1 cellular context compared by ENCODE assay signal in genomic region chr22:49970528-49971231, GRCh38.
TF ChIP-seq lines count a peak whose summit lies in the region.

No MANE protein-coding gene starts in this region.

TF ChIP-seq in K562, 482 proteins besides CTCF, POLR2A, EP300 and RAD21 (continued from another document and continues in another):
- TF ChIP-seq CUX1 (CRISPR knock-in tag; IDR thresholded peaks at IDR 0.05) (no peak), SREBF2 (CRISPR knock-in tag; IDR thresholded peaks at IDR 0.05) (no peak), NEUROD1 (IDR thresholded peaks at IDR 0.05; ENCODE audit: borderline replicate concordance, low read depth, low read length, partially characterized antibody) (peak; percentile 57), ATF1 (CRISPR knock-in tag; IDR thresholded peaks at IDR 0.05) (no peak; the same call in 1 of the 2 replicates), ATF1 (tag; IDR thresholded peaks at IDR 0.05) (peak; percentile 96), EGR1 (conservative IDR thresholded peaks at IDR 0.05) (peak; percentile 65), FOXP1 (CRISPR knock-in tag; IDR thresholded peaks at IDR 0.05) (no peak), ZNF583 (CRISPR knock-in tag; IDR thresholded peaks at IDR 0.05) (no peak), FOXM1 (IDR thresholded peaks at IDR 0.05; ENCODE audit: low read depth) (no peak), FOXM1 (CRISPR knock-in tag; IDR thresholded peaks at IDR 0.05; ENCODE audit: low read depth) (no peak), TARDBP (IDR thresholded peaks at IDR 0.05) (no peak), NR2C1 (IDR thresholded peaks at IDR 0.05) (0 out of 2 replicates have a peak, but pooled peaks have one; percentile 21), NR2C1 (tag; IDR thresholded peaks at IDR 0.05) (no peak), PPARD (CRISPR knock-in tag; IDR thresholded peaks at IDR 0.05) (no peak), BRD4 (IDR thresholded peaks at IDR 0.05) (no peak), HNRNPLL (IDR thresholded peaks at IDR 0.05; ENCODE audit: low read depth, low read length, poor library complexity, severe bottlenecking) (no peak), CBX2 (IDR thresholded peaks at IDR 0.05; ENCODE audit: insufficient read depth, low read length, poor library complexity, severe bottlenecking) (no peak), PHB2 (IDR thresholded peaks at IDR 0.05; ENCODE audit: low read depth) (no peak), TAF1 (IDR thresholded peaks at IDR 0.05; ENCODE audit: control insufficient read depth, extremely low read depth, insufficient read depth, low read length, severe bottlenecking) (peak; percentile 40), ZNF436 (CRISPR knock-in tag; IDR thresholded peaks at IDR 0.05) (no peak), TSC22D4 (tag; IDR thresholded peaks at IDR 0.05) (no peak), EP400 (IDR thresholded peaks at IDR 0.05) (peak; percentile 92), CCAR2 (IDR thresholded peaks at IDR 0.05; ENCODE audit: low read depth, low read length) (no peak), FOSL1 (tag; conservative IDR thresholded peaks at IDR 0.05) (peak; percentile 99), ZNF518B (CRISPR knock-in tag; IDR thresholded peaks at IDR 0.05) (no peak), KDM2B (CRISPR knock-in tag; IDR thresholded peaks at IDR 0.05) (no peak), ZKSCAN8 (CRISPR knock-in tag; IDR thresholded peaks at IDR 0.05) (no peak), ZBTB26 (CRISPR knock-in tag; IDR thresholded peaks at IDR 0.05) (no peak), ID3 (CRISPR knock-in tag; IDR thresholded peaks at IDR 0.05) (no peak), ID3 (tag; IDR thresholded peaks at IDR 0.05) (peak; percentile 87), NFIC (IDR thresholded peaks at IDR 0.05) (peak; percentile 31), TFAM (CRISPR knock-in tag; conservative IDR thresholded peaks at IDR 0.05) (no peak), BHLHE40 (IDR thresholded peaks at IDR 0.05; ENCODE audit: low read length) (peak; percentile 99), POLR3A (IDR thresholded peaks at IDR 0.05; ENCODE audit: borderline replicate concordance, extremely low read depth, insufficient read depth, insufficient read length) (no peak), SRSF7 (optimal IDR thresholded peaks at IDR 0.05; ENCODE audit: low read depth, low read length) (no peak), CBFB (CRISPR knock-in tag; IDR thresholded peaks at IDR 0.05) (no peak), CHD4 (IDR thresholded peaks at IDR 0.05; ENCODE audit: insufficient read depth, insufficient replicate concordance, low read depth, low read length, poor library complexity, severe bottlenecking) (no peak), ETV1 (tag; conservative IDR thresholded peaks at IDR 0.05; ENCODE audit: low read depth) (peak; percentile 48; the same call in 1 of the 2 replicates), GATA2 (CRISPR knock-in tag; IDR thresholded peaks at IDR 0.05) (no peak), MCM3 (IDR thresholded peaks at IDR 0.05) (no peak), MLLT1 (IDR thresholded peaks at IDR 0.05) (no peak), KLF1 (tag; IDR thresholded peaks at IDR 0.05) (no peak), ZNF184 (CRISPR knock-in tag; IDR thresholded peaks at IDR 0.05) (no peak), ZFX (CRISPR knock-in tag; IDR thresholded peaks at IDR 0.05) (peak; percentile 81), CHD2 (IDR thresholded peaks at IDR 0.05; ENCODE audit: low read depth, low read length) (peak; percentile 44), E2F3 (CRISPR knock-in tag; IDR thresholded peaks at IDR 0.05) (no peak), ESRRB (CRISPR knock-in tag; IDR thresholded peaks at IDR 0.05; ENCODE audit: borderline replicate concordance) (no peak), NONO (IDR thresholded peaks at IDR 0.05; ENCODE audit: low read depth in 2 of 2, low read length in 1 of 2) (0 out of 4 replicates have a peak, but pooled peaks of 1 of the 2 experiments have one; percentile 8), BCLAF1 (IDR thresholded peaks at IDR 0.05; ENCODE audit: borderline replicate concordance in 1 of 2, control insufficient read depth in 1 of 2, low read depth in 2 of 2, low read length in 1 of 2) (no peak), ZNF24 (IDR thresholded peaks at IDR 0.05) (no peak)
- TF ChIP-seq, protein P1, sequence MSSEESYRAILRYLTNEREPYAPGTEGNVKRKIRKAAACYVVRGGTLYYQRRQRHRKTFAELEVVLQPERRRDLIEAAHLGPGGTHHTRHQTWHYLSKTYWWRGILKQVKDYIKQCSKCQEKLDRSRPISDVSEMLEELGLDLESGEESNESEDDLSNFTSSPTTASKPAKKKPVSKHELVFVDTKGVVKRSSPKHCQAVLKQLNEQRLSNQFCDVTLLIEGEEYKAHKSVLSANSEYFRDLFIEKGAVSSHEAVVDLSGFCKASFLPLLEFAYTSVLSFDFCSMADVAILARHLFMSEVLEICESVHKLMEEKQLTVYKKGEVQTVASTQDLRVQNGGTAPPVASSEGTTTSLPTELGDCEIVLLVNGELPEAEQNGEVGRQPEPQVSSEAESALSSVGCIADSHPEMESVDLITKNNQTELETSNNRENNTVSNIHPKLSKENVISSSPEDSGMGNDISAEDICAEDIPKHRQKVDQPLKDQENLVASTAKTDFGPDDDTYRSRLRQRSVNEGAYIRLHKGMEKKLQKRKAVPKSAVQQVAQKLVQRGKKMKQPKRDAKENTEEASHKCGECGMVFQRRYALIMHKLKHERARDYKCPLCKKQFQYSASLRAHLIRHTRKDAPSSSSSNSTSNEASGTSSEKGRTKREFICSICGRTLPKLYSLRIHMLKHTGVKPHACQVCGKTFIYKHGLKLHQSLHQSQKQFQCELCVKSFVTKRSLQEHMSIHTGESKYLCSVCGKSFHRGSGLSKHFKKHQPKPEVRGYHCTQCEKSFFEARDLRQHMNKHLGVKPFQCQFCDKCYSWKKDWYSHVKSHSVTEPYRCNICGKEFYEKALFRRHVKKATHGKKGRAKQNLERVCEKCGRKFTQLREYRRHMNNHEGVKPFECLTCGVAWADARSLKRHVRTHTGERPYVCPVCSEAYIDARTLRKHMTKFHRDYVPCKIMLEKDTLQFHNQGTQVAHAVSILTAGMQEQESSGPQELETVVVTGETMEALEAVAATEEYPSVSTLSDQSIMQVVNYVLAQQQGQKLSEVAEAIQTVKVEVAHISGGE (CRISPR knock-in tag; IDR thresholded peaks at IDR 0.05), result no peak
- TF ChIP-seq, protein P2, sequence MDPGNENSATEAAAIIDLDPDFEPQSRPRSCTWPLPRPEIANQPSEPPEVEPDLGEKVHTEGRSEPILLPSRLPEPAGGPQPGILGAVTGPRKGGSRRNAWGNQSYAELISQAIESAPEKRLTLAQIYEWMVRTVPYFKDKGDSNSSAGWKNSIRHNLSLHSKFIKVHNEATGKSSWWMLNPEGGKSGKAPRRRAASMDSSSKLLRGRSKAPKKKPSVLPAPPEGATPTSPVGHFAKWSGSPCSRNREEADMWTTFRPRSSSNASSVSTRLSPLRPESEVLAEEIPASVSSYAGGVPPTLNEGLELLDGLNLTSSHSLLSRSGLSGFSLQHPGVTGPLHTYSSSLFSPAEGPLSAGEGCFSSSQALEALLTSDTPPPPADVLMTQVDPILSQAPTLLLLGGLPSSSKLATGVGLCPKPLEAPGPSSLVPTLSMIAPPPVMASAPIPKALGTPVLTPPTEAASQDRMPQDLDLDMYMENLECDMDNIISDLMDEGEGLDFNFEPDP (CRISPR knock-in tag; IDR thresholded peaks at IDR 0.05), result no peak
